ENCODE assay signal across 9 cellular contexts in the genomic region with DNA sequence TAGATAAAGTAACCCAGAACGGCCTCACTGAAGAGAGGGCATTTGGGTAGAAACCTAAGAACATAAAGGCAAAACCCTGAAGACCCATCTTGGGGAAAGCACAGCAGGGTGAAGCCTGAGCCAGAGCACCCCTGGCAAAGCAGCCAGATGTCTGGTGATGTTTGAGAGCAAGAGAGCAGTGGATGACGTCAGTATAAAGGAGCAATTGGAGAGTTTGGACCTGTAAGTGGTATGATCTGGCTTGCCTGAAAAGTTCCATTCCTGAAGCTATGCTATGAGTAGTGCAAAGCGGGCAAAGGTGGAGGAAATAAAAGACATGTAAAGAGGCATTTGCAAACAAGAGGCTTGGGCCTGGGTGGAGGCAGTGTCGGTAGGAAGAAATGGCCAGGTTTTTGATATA.
"Had no signal": no experiment of that assay in that cellular context is flagged by ENCODE, and none has a peak within 500 bp of the region (broad histone marks: within the 10 kb centered on the region; RNA-seq: fewer than 3 reads in every experiment).

No MANE protein-coding gene starts in this region.

- H3K9ac ChIP-seq: GM23248, KMS-11 had no signal

- H3K27ac ChIP-seq: GM23248, KMS-11 had no signal

- DNase-seq: GM23248, GOT3, H9, HCEC 1CT, HFFc6, KBM-7 had no signal

- FAIRE-seq: H54, HTR-8/SVneo had no signal

- H2AFZ ChIP-seq: GM23248 had no signal

- H3K4me3 ChIP-seq: GM23248 had no signal

- H3K4me2 ChIP-seq: KMS-11 had no signal
